1 cellular context compared by ENCODE assay signal in the genomic region with DNA sequence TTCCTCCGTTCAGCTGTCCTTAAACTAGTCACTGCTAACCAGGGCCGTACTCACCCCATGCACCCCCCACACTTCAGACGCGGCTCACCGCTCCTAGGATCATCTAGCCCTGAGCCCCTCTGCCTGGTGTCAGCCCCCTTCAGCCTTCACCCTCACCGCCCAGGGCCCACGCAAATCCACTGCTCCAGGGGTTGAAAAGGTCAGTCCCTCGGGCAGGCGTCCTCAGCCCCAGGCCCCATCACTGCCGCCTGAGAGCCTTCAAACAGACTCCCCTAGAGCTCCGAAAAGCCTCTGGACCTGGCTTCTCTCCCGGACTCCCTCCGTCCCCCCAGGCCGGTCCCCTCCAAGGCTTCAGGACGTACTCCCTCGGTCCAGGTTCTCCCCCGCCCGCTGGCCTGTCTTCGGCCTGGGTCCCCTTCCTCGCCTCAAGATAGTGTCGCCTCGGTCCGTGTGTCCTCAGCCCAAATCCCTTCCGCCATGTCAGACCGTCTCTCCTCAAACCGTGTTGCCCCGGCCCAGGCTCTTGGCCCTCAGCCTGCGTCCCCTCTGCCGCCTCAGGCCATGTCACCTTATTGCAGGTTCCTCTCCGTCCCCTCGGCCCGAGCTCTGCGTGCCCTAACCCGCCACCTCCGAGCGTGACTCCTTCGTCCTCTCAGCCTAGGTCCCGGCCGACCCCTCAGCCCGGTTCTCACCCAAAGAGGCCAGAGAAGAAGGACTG.
TF ChIP-seq lines count a peak whose summit lies in the region.

No MANE protein-coding gene starts in this region.

TF ChIP-seq in GM12878, 131 proteins besides CTCF, POLR2A, EP300 and RAD21:
- TF ChIP-seq HDAC6 (IDR thresholded peaks at IDR 0.05; ENCODE audit: unreplicated experiment) = no peak
- peak; percentile 74; the same call in 1 of the 2 replicates for TF ChIP-seq ZNF207 (IDR thresholded peaks at IDR 0.05; ENCODE audit: borderline replicate concordance)
